Comparison of ENCODE assay signal across 22 cellular contexts in the genomic region with DNA sequence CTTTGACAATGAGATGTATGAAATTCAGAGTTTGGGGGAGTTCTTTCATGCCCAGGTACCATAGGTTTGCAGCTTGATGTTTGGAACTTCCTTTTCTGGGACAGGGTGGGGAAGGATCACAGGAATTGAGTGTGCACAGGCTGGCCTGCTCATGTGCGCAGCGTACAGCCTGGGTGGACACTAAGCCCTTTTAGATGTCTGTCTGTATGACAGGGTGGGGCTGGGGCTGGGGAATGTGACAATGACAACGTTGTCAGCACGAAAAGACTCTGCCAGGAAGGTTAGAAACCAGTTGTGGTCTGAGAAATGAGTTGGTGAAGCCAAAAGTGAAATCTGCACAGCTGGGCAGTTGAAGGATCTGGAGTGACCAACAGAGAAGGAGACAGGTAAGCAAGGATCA. TPM values are rescaled to one million over a fixed set of nuclear protein-coding genes. Genes with fewer than 3 reads are reported as not detected.
DNase-seq lines count a peak whose midpoint lies in the region; TF ChIP-seq lines count a peak whose summit lies in the region.
"Had no signal": no experiment of that assay in that cellular context is flagged by ENCODE, and none has a peak within 500 bp of the region (broad histone marks: within the 10 kb centered on the region; RNA-seq: fewer than 3 reads in every experiment).

No MANE protein-coding gene starts in this region.

- H2AFZ ChIP-seq in MM.1S (ENCODE audit: low read length), result no peak overlapping the region

- no peaks in the 10 kb centered on the region for H3K9me2 ChIP-seq in MM.1S (replicated peaks; ENCODE audit: insufficient read depth, low read length)

- H3K4me2 ChIP-seq in MM.1S (ENCODE audit: low read depth, low read length), result no peak overlapping the region

- H3K79me2 ChIP-seq in MM.1S (ENCODE audit: low read length), result no peaks in the 10 kb centered on the region

- no peak overlapping the region for H3K27ac ChIP-seq in MM.1S (ENCODE audit: low read length)
- no peak overlapping the region for H3K27ac ChIP-seq in esophagus muscularis mucosa (replicated peaks in 1 of 4)
- H3K27ac ChIP-seq: coronary artery, gastrocnemius medialis had no signal

- H3K9me3 Mint-ChIP-seq in type B pancreatic cell, result no peaks in the 10 kb centered on the region
- no peaks in the 10 kb centered on the region for H3K9me3 Mint-ChIP-seq in activated T-cell treated with anti-CD3 and anti-CD28 coated beads, Interleukin-2, amount 50 U/mL, for 24 hours
- H3K9me3 Mint-ChIP-seq: CD4-positive, alpha-beta T cell; T-helper 1 cell treated with Interleukin-12 subunit alpha and Interleukin-12 subunit beta and Interleukin-4 antibody, amounts not matched to agents 30 μg/mL and 1 μg/mL, for 36 hours had no signal

- no peaks in the 10 kb centered on the region for H3F3A ChIP-seq in MM.1S (ENCODE audit: insufficient read depth, low read length)

- TF ChIP-seq CTCF in MM.1S (IDR thresholded peaks at IDR 0.05; ENCODE audit: low read length) (no peak), type B pancreatic cell (conservative IDR thresholded peaks at IDR 0.05) (no peak), esophagus muscularis mucosa (IDR thresholded peaks at IDR 0.05) (no peak)

- intact Hi-C loops in head of caudate nucleus (cut with DNase I) (no loop called here), esophagus muscularis mucosa (cut with DNase I) (no loop called here)

- H3K27me3 ChIP-seq in MM.1S (replicated peaks; ENCODE audit: insufficient read depth, low read length) (no peaks in the 10 kb centered on the region), esophagus muscularis mucosa (no peaks in the 10 kb centered on the region)
- H3K27me3 ChIP-seq: gastrocnemius medialis had no signal

- no peak overlapping the region for H3K9ac ChIP-seq in MM.1S (ENCODE audit: low read length)

- no peaks in the 10 kb centered on the region for H3K9me3 ChIP-seq in MM.1S (replicated peaks; ENCODE audit: insufficient read depth, low read length)
- H3K9me3 ChIP-seq in esophagus muscularis mucosa, result no peaks in the 10 kb centered on the region
- H3K9me3 ChIP-seq: gastrocnemius medialis had no signal

- no peaks in the 10 kb centered on the region for H3K36me3 Mint-ChIP-seq in type B pancreatic cell
- no peaks in the 10 kb centered on the region for H3K36me3 Mint-ChIP-seq in activated T-cell treated with anti-CD3 and anti-CD28 coated beads, Interleukin-2, amount 50 U/mL, for 24 hours (ENCODE audit: low read depth)

- H3K4me3 Mint-ChIP-seq in type B pancreatic cell, result no peak overlapping the region
- no peak overlapping the region for H3K4me3 Mint-ChIP-seq in activated T-cell treated with anti-CD3 and anti-CD28 coated beads, Interleukin-2, amount 50 U/mL, for 24 hours
- H3K4me3 Mint-ChIP-seq: CD4-positive, alpha-beta T cell; T-helper 1 cell treated with Interleukin-12 subunit alpha and Interleukin-12 subunit beta and Interleukin-4 antibody, amounts not matched to agents 30 μg/mL and 1 μg/mL, for 36 hours had no signal

- H3K36me3 ChIP-seq in MM.1S (replicated peaks; ENCODE audit: insufficient read depth, low read length) (no peaks in the 10 kb centered on the region), esophagus muscularis mucosa (no peaks in the 10 kb centered on the region)
- H3K36me3 ChIP-seq: gastrocnemius medialis had no signal

- TF ChIP-seq POLR2A in esophagus muscularis mucosa (IDR thresholded peaks at IDR 0.05; ENCODE audit: low read depth), result no peak

- H3K4me1 Mint-ChIP-seq in type B pancreatic cell (ENCODE audit: unreplicated experiment), result peaks cover 27% of the 10 kb centered on the region
- peaks cover 2% of the 10 kb centered on the region for H3K4me1 Mint-ChIP-seq in activated T-cell treated with anti-CD3 and anti-CD28 coated beads, Interleukin-2, amount 50 U/mL, for 24 hours (ENCODE audit: low read depth)

- no peaks in the 10 kb centered on the region for H4K20me1 ChIP-seq in MM.1S (ENCODE audit: insufficient read depth, low read length)

- WGBS in esophagus muscularis mucosa, result 79% methylated on average over 4 of the region's 4 CpGs

- no peaks in the 10 kb centered on the region for H3K27me3 Mint-ChIP-seq in type B pancreatic cell
- H3K27me3 Mint-ChIP-seq in activated T-cell treated with anti-CD3 and anti-CD28 coated beads, Interleukin-2, amount 50 U/mL, for 24 hours, result no peaks in the 10 kb centered on the region
- H3K27me3 Mint-ChIP-seq: CD4-positive, alpha-beta T cell had no signal

- DNase-seq in MM.1S, result peak; percentile 12
- DNase-seq in head of caudate nucleus, result peak in 34 of 42 donors; percentile 8 to 67 (median 30)
- DNase-seq in midbrain (lab: John Stamatoyannopoulos, UW), result peak; percentile 9
- DNase-seq in type B pancreatic cell (ENCODE audit: extremely low spot score, unreplicated experiment), result no peak
- DNase-seq in activated T-cell treated with anti-CD3 and anti-CD28 coated beads, Interleukin-2, amount 50 U/mL, for 24 hours, result no peak
- DNase-seq in esophagus muscularis mucosa (ENCODE audit: extremely low spot score), result no peak
- DNase-seq in OCI-M2 (lab: John Stamatoyannopoulos, UW; ENCODE audit: unreplicated experiment), result no peak
- DNase-seq: activated CD4-positive, alpha-beta T cell treated with anti-CD3 and anti-CD28 coated beads for 48 hours; activated naive CD4-positive, alpha-beta T cell treated with anti-CD3 and anti-CD28 coated beads, Interleukin-2, amount 50 U/mL, for 16 hours; CD4-positive, alpha-beta T cell; gastrocnemius medialis; KBM-7; kidney; NCI-H146; NCI-H524; occipital lobe; retina; stimulated activated CD4-positive, alpha-beta T cell treated with anti-CD3 and anti-CD28 coated beads, Interleukin-12 subunit alpha, Interleukin-12 subunit beta, amount 100 ng/mL, for 4 hours; stimulated activated CD4-positive, alpha-beta T cell treated with anti-CD3 and anti-CD28 coated beads, Interleukin-4, amount 100 ng/mL, for 24 hours; stimulated activated naive CD4-positive, alpha-beta T cell had no signal

- peaks cover 9% of the 10 kb centered on the region; the same call in 1 of the 2 replicates for H3K4me1 ChIP-seq in MM.1S (ENCODE audit: low read length)
- peaks cover 33 to 48% (median 44%) of the 10 kb centered on the region in 4 donors for H3K4me1 ChIP-seq in esophagus muscularis mucosa

- TF ChIP-seq EP300 in esophagus muscularis mucosa (IDR thresholded peaks at IDR 0.05), result no peak

- H3K27ac Mint-ChIP-seq in type B pancreatic cell, result peak overlapping the region; percentile 30
- H3K27ac Mint-ChIP-seq in activated T-cell treated with anti-CD3 and anti-CD28 coated beads, Interleukin-2, amount 50 U/mL, for 24 hours, result no peak overlapping the region
- H3K27ac Mint-ChIP-seq: CD4-positive, alpha-beta T cell; T-helper 1 cell treated with Interleukin-12 subunit alpha and Interleukin-12 subunit beta and Interleukin-4 antibody, amounts not matched to agents 30 μg/mL and 1 μg/mL, for 36 hours had no signal

- H3K4me3 ChIP-seq in MM.1S (ENCODE audit: low read length) (no peak overlapping the region), esophagus muscularis mucosa (no peak overlapping the region)
- H3K4me3 ChIP-seq: coronary artery, gastrocnemius medialis had no signal

RNA-seq across cellular contexts. Expression of a gene that starts 47.4 kb away (rescaled TPM):
- total RNA-seq in type B pancreatic cell (ENCODE audit: low replicate concordance) (23.9 and 24.6 TPM in 2 replicates), esophagus muscularis mucosa (10 to 100 TPM; 28.2 to 38.5 (median 37.0) TPM)

Comparison
In these comparisons a context has a peak if more than half of its experiments do, and no peak if none do; other contexts are left out.
1. DNase-seq: peak in MM.1S (single experiment), head of caudate nucleus (34 of 42) and midbrain (single experiment); none in type B pancreatic cell (single experiment), activated T-cell treated with anti-CD3 and anti-CD28 coated beads, Interleukin-2, amount 50 U/mL, for 24 hours (single experiment), esophagus muscularis mucosa (single experiment) and OCI-M2 (single experiment).